In the genomic region with DNA sequence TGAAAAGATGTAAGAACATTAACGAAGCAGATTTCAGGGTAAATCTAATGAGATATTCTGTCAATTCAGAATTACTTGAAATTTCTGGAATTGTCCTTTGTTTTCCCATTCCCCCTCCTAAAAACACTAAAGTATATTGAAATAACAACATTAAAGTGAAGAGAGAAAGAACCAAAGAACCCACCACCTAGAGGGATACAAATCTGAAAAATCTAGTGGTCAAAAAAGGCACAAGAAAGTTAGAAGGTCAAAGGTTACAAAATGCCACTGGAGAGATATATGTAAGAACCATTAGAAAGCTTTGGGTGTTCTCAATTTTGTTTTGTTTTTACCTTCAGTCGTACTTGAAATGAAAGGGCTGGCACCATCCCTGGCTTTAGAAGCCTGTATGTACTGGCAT, we compare ENCODE assay signal across 2 cellular contexts.
TF ChIP-seq lines count a peak whose summit lies in the region.

No MANE protein-coding gene starts in this region.

TF ChIP-seq in SK-N-SH, 30 proteins besides CTCF, POLR2A, EP300 and RAD21 (continued from another document):
- TF ChIP-seq, protein P1, sequence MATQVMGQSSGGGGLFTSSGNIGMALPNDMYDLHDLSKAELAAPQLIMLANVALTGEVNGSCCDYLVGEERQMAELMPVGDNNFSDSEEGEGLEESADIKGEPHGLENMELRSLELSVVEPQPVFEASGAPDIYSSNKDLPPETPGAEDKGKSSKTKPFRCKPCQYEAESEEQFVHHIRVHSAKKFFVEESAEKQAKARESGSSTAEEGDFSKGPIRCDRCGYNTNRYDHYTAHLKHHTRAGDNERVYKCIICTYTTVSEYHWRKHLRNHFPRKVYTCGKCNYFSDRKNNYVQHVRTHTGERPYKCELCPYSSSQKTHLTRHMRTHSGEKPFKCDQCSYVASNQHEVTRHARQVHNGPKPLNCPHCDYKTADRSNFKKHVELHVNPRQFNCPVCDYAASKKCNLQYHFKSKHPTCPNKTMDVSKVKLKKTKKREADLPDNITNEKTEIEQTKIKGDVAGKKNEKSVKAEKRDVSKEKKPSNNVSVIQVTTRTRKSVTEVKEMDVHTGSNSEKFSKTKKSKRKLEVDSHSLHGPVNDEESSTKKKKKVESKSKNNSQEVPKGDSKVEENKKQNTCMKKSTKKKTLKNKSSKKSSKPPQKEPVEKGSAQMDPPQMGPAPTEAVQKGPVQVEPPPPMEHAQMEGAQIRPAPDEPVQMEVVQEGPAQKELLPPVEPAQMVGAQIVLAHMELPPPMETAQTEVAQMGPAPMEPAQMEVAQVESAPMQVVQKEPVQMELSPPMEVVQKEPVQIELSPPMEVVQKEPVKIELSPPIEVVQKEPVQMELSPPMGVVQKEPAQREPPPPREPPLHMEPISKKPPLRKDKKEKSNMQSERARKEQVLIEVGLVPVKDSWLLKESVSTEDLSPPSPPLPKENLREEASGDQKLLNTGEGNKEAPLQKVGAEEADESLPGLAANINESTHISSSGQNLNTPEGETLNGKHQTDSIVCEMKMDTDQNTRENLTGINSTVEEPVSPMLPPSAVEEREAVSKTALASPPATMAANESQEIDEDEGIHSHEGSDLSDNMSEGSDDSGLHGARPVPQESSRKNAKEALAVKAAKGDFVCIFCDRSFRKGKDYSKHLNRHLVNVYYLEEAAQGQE (IDR thresholded peaks at IDR 0.05; ENCODE audit: low read depth, low read length): no peak
- no peak for TF ChIP-seq JUND (IDR thresholded peaks at IDR 0.05)
- no peak for TF ChIP-seq GATA2 (CRISPR knock-in tag; IDR thresholded peaks at IDR 0.05)
- TF ChIP-seq NFIC (IDR thresholded peaks at IDR 0.05; ENCODE audit: borderline replicate concordance): no peak
- no peak for TF ChIP-seq EZH2phosphoT487 (IDR thresholded peaks at IDR 0.05; ENCODE audit: borderline replicate concordance, low read depth)
- no peak for TF ChIP-seq POLR2AphosphoS5 (IDR thresholded peaks at IDR 0.05; ENCODE audit: low read depth, low read length)
TF ChIP-seq in SK-N-SH: peak in this region for 0.

TF ChIP-seq in SK-N-SH treated with all-trans-retinoic acid at 6 μM for 48 hours, 23 proteins besides CTCF, POLR2A, EP300 and RAD21 (continued from another document):
- TF ChIP-seq, protein P2, sequence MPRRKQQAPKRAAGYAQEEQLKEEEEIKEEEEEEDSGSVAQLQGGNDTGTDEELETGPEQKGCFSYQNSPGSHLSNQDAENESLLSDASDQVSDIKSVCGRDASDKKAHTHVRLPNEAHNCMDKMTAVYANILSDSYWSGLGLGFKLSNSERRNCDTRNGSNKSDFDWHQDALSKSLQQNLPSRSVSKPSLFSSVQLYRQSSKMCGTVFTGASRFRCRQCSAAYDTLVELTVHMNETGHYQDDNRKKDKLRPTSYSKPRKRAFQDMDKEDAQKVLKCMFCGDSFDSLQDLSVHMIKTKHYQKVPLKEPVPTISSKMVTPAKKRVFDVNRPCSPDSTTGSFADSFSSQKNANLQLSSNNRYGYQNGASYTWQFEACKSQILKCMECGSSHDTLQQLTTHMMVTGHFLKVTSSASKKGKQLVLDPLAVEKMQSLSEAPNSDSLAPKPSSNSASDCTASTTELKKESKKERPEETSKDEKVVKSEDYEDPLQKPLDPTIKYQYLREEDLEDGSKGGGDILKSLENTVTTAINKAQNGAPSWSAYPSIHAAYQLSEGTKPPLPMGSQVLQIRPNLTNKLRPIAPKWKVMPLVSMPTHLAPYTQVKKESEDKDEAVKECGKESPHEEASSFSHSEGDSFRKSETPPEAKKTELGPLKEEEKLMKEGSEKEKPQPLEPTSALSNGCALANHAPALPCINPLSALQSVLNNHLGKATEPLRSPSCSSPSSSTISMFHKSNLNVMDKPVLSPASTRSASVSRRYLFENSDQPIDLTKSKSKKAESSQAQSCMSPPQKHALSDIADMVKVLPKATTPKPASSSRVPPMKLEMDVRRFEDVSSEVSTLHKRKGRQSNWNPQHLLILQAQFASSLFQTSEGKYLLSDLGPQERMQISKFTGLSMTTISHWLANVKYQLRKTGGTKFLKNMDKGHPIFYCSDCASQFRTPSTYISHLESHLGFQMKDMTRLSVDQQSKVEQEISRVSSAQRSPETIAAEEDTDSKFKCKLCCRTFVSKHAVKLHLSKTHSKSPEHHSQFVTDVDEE (CRISPR knock-in tag; IDR thresholded peaks at IDR 0.05): no peak
- no peak for TF ChIP-seq ZFP30 (CRISPR knock-in tag; IDR thresholded peaks at IDR 0.05)
- TF ChIP-seq ISL1 (CRISPR knock-in tag; IDR thresholded peaks at IDR 0.05): no peak
- no peak for TF ChIP-seq ZFP3 (CRISPR knock-in tag; IDR thresholded peaks at IDR 0.05)
- TF ChIP-seq, protein P3, sequence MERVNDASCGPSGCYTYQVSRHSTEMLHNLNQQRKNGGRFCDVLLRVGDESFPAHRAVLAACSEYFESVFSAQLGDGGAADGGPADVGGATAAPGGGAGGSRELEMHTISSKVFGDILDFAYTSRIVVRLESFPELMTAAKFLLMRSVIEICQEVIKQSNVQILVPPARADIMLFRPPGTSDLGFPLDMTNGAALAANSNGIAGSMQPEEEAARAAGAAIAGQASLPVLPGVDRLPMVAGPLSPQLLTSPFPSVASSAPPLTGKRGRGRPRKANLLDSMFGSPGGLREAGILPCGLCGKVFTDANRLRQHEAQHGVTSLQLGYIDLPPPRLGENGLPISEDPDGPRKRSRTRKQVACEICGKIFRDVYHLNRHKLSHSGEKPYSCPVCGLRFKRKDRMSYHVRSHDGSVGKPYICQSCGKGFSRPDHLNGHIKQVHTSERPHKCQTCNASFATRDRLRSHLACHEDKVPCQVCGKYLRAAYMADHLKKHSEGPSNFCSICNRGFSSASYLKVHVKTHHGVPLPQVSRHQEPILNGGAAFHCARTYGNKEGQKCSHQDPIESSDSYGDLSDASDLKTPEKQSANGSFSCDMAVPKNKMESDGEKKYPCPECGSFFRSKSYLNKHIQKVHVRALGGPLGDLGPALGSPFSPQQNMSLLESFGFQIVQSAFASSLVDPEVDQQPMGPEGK (CRISPR knock-in tag; IDR thresholded peaks at IDR 0.05; ENCODE audit: borderline replicate concordance): no peak
